In genomic region chr16:54458923-54459322, GRCh38 we compare ENCODE assay signal across 27 cellular contexts.
"Had no signal": no experiment of that assay in that cellular context is flagged by ENCODE, and none has a peak within 500 bp of the region (broad histone marks: within the 10 kb centered on the region; RNA-seq: fewer than 3 reads in every experiment).

No MANE protein-coding gene starts in this region.

- H3K9me3 Mint-ChIP-seq: endodermal cell had no signal

- H3K36me3 ChIP-seq: colonic mucosa, esophagus squamous epithelium, gastrocnemius medialis, heart right ventricle, left ventricle myocardium inferior, lower lobe of right lung had no signal

- H3K4me1 ChIP-seq: colonic mucosa, left ventricle myocardium inferior, lower lobe of right lung had no signal

- H3K27ac Mint-ChIP-seq: dendritic cell treated with granulocyte-macrophage colony-stimulating factor and Interleukin-4, amounts not matched to agents 40 ng/mL and 50 ng/mL, for 4 days; effector memory CD8-positive, alpha-beta T cell; endodermal cell; naive B cell had no signal

- DNase-seq: colonic mucosa; cortex of kidney; effector CD8-positive, alpha-beta T cell; effector memory CD8-positive, alpha-beta T cell; endodermal cell; erythroblast; esophagus squamous epithelium; foreskin fibroblast; foreskin melanocyte; gastrocnemius medialis; glutamatergic neuron; head of caudate nucleus; heart right ventricle; hippocampal formation; left cardiac atrium; left ventricle myocardium inferior; lower lobe of right lung; mesenchymal stem cell; mucosa of descending colon; naive B cell had no signal

- ATAC-seq: effector memory CD8-positive, alpha-beta T cell; esophagus mucosa; gastrocnemius medialis; heart right ventricle; left cardiac atrium; lower lobe of right lung; mucosa of descending colon had no signal

- H3K27me3 Mint-ChIP-seq: effector memory CD8-positive, alpha-beta T cell; naive B cell had no signal

- H3K27ac ChIP-seq: colonic mucosa, epithelial cell of prostate, esophagus squamous epithelium, gastrocnemius medialis, heart right ventricle, left ventricle myocardium inferior, lower lobe of right lung had no signal

- H3K9me3 ChIP-seq: colonic mucosa, gastrocnemius medialis, mucosa of descending colon had no signal

- FAIRE-seq: endometrium, islet of Langerhans, keratinocyte had no signal

- H3K4me3 Mint-ChIP-seq: dendritic cell treated with granulocyte-macrophage colony-stimulating factor and Interleukin-4, amounts not matched to agents 40 ng/mL and 50 ng/mL, for 4 days; effector memory CD8-positive, alpha-beta T cell; endodermal cell; mesothelial cell of epicardium had no signal

- H3K4me1 Mint-ChIP-seq: naive B cell had no signal

- H3K27me3 ChIP-seq: colonic mucosa, heart right ventricle had no signal

- H3K4me3 ChIP-seq: colonic mucosa, esophagus squamous epithelium, gastrocnemius medialis, heart right ventricle, left ventricle myocardium inferior, lower lobe of right lung, mucosa of descending colon had no signal
